In genomic region chr6:35401514-35401913, GRCh38 we compare ENCODE assay signal across 14 cellular contexts. TPM values are rescaled to one million over a fixed set of nuclear protein-coding genes. Genes with fewer than 3 reads are reported as not detected.
DNase-seq lines count a peak whose midpoint lies in the region; ATAC-seq and TF ChIP-seq lines count a peak whose summit lies in the region.
"Had no signal": no experiment of that assay in that cellular context is flagged by ENCODE, and none has a peak within 500 bp of the region (broad histone marks: within the 10 kb centered on the region; RNA-seq: fewer than 3 reads in every experiment).

No MANE protein-coding gene starts in this region.

- no peaks in the 10 kb centered on the region for H3K9me3 Mint-ChIP-seq in CD4-positive, alpha-beta memory T cell
- no peaks in the 10 kb centered on the region for H3K9me3 Mint-ChIP-seq in HFFc6
- no peaks in the 10 kb centered on the region for H3K9me3 Mint-ChIP-seq in nephron progenitor cell
- H3K9me3 Mint-ChIP-seq: activated T-helper 1 cell treated with anti-CD3 and anti-CD28 coated beads, Interleukin-12 subunit alpha, Interleukin-12 subunit beta, Interleukin-2, Interleukin-4 antibody, amounts not matched to agents 30 ng/mL and 10 ng/mL and 1 ng/mL, durations not matched to agents 14 hours and 24 hours and 36 hours; brain had no signal

- dilution Hi-C loops in mammary epithelial cell (cut with HindIII; ENCODE audit: low sequenced_read_pairs): no loop called here

- H3K9me3 ChIP-seq in CD4-positive, alpha-beta memory T cell (ENCODE audit: control insufficient read depth in 1 of 2, low read length in 2 of 2): no peaks in the 10 kb centered on the region
- H3K9me3 ChIP-seq in mammary epithelial cell (replicated peaks; ENCODE audit: insufficient read depth, low read length): no peaks in the 10 kb centered on the region
- H3K9me3 ChIP-seq: Peyer's patch, psoas muscle had no signal

- in situ Hi-C loops in mammary epithelial cell (cut with MboI; ENCODE audit: low sequenced_read_pairs in 2 of 2): loop anchor here in 1 of 2 donors (5.0 kb wide), 1 partner anchor 59 kb away; the partner anchor contains the start of gene PPARD

- H3K27me3 Mint-ChIP-seq in CD4-positive, alpha-beta memory T cell: no peaks in the 10 kb centered on the region
- peaks cover 2% of the 10 kb centered on the region; the same call in 1 of the 2 replicates for H3K27me3 Mint-ChIP-seq in HFFc6 (ENCODE audit: insufficient read depth)
- H3K27me3 Mint-ChIP-seq in nephron progenitor cell (ENCODE audit: low read depth, poor library complexity): no peaks in the 10 kb centered on the region
- H3K27me3 Mint-ChIP-seq: brain had no signal

- ATAC-seq in GM21381 (IDR thresholded peaks at IDR 0.05; ENCODE audit: unreplicated experiment): no peak
- ATAC-seq in HG02938 (IDR thresholded peaks at IDR 0.05; ENCODE audit: unreplicated experiment): no peak

- TF ChIP-seq CTCF in HFFc6 (IDR thresholded peaks at IDR 0.05) (no peak), mammary epithelial cell (conservative IDR thresholded peaks at IDR 0.05 in 1 of 2, IDR thresholded peaks at IDR 0.05 in 1 of 2; ENCODE audit: extremely low read depth in 1 of 2, insufficient read depth in 1 of 2, low read depth in 1 of 2, low read length in 2 of 2) (no peak), nephron progenitor cell (IDR thresholded peaks at IDR 0.05) (no peak)

- BruUV-seq in mammary epithelial cell (replicated peaks; lab: Mats Ljungman, UMichigan): TSS peak; percentile 88

- peaks cover 14 to 42% (median 19%) of the 10 kb centered on the region in 4 donors for H3K4me1 Mint-ChIP-seq in CD4-positive, alpha-beta memory T cell
- H3K4me1 Mint-ChIP-seq in HFFc6 (ENCODE audit: low read depth) (peaks cover 31% of the 10 kb centered on the region), nephron progenitor cell (peaks cover 26% of the 10 kb centered on the region)

- no peak overlapping the region for H3K4me3 ChIP-seq in CD4-positive, alpha-beta memory T cell (ENCODE audit: low read length in 2 of 2)
- H3K4me3 ChIP-seq in mammary epithelial cell (replicated peaks in 1 of 3; ENCODE audit: insufficient read depth in 1 of 3, low read depth in 2 of 3, low read length in 3 of 3): no peak overlapping the region
- H3K4me3 ChIP-seq: Peyer's patch, psoas muscle had no signal

- H3K4me1 ChIP-seq in CD4-positive, alpha-beta memory T cell (ENCODE audit: insufficient read depth, low read length): no peaks in the 10 kb centered on the region
- peaks cover 47% of the 10 kb centered on the region for H3K4me1 ChIP-seq in mammary epithelial cell (ENCODE audit: insufficient read depth, low read length)

- no peaks in the 10 kb centered on the region for H3K27me3 ChIP-seq in CD4-positive, alpha-beta memory T cell (ENCODE audit: insufficient read depth, low read length)
- no peaks in the 10 kb centered on the region for H3K27me3 ChIP-seq in mammary epithelial cell (ENCODE audit: insufficient read depth, low read length)
- H3K27me3 ChIP-seq: Peyer's patch had no signal

- peak overlapping the region; percentile 79 for H3K9ac ChIP-seq in mammary epithelial cell (ENCODE audit: insufficient read depth, low read length)

- DNase-seq in CD4-positive, alpha-beta memory T cell: no peak
- DNase-seq in HFFc6 (no peak), mammary epithelial cell (peak; percentile 83), nephron progenitor cell (no peak), NCI-H345 treated with DMSO at 0.1 percent for 48 hours (lab: John Stamatoyannopoulos, UW; ENCODE audit: unreplicated experiment) (no peak)
- DNase-seq: foreskin fibroblast, NCI-H1436, NCI-H510A treated with DMSO at 0.1 percent for 48 hours, psoas muscle had no signal

- H3K4me3 Mint-ChIP-seq in CD4-positive, alpha-beta memory T cell: no peak overlapping the region
- H3K4me3 Mint-ChIP-seq in HFFc6: no peak overlapping the region
- no peak overlapping the region for H3K4me3 Mint-ChIP-seq in nephron progenitor cell
- H3K4me3 Mint-ChIP-seq: activated T-helper 1 cell treated with anti-CD3 and anti-CD28 coated beads, Interleukin-12 subunit alpha, Interleukin-12 subunit beta, Interleukin-2, Interleukin-4 antibody, amounts not matched to agents 30 ng/mL and 10 ng/mL and 1 ng/mL, durations not matched to agents 14 hours and 24 hours and 36 hours; brain had no signal

- POLR2A ChIA-PET in CD4-positive, alpha-beta memory T cell (lab: Charles Lee; ENCODE audit: partially characterized antibody): interaction anchor here (0.9 kb wide), 1 partner anchor 58 kb away, joined by 3 read pairs; no protein-coding TSS in a partner anchor

- no peaks in the 10 kb centered on the region for H4K20me1 ChIP-seq in mammary epithelial cell (ENCODE audit: insufficient read depth, low read length)

- WGBS in mammary epithelial cell (ENCODE audit: low coverage, missing lambda C conversion rate): 29% methylated on average over 5 of the region's 5 CpGs

- peaks cover 11 to 12% of the 10 kb centered on the region in 2 donors for H3K36me3 Mint-ChIP-seq in CD4-positive, alpha-beta memory T cell
- peaks cover 4% of the 10 kb centered on the region; the same call in 1 of the 2 replicates for H3K36me3 Mint-ChIP-seq in HFFc6 (ENCODE audit: low read depth)
- H3K36me3 Mint-ChIP-seq in nephron progenitor cell (ENCODE audit: low read depth): peaks cover 19% of the 10 kb centered on the region
- H3K36me3 Mint-ChIP-seq: brain had no signal

- peak overlapping the region; percentile 29 for H3K4me2 ChIP-seq in mammary epithelial cell (ENCODE audit: insufficient read depth, low read depth, low read length)

- no peak overlapping the region for H3K27ac ChIP-seq in CD4-positive, alpha-beta memory T cell (ENCODE audit: low read depth, low read length)
- peak overlapping the region; percentile 97 for H3K27ac ChIP-seq in mammary epithelial cell (ENCODE audit: insufficient read depth, low read depth, low read length)
- H3K27ac ChIP-seq: psoas muscle had no signal

- peaks cover 70% of the 10 kb centered on the region for H3K79me2 ChIP-seq in mammary epithelial cell (ENCODE audit: insufficient read depth, low read length)

- intact Hi-C loops in CD4-positive, alpha-beta memory T cell (cut with micrococcal nuclease): no loop called here
- intact Hi-C loops in mammary epithelial cell (cut with micrococcal nuclease): loop anchor here (1.0 to 2.0 kb wide), 4 partner anchors 10 to 58 kb away; partner anchors contain the start of gene FANCE

- no peaks in the 10 kb centered on the region for H3K36me3 ChIP-seq in CD4-positive, alpha-beta memory T cell (ENCODE audit: insufficient read depth, low read length)
- no peaks in the 10 kb centered on the region for H3K36me3 ChIP-seq in mammary epithelial cell (ENCODE audit: insufficient read depth, low read length)
- H3K36me3 ChIP-seq: Peyer's patch had no signal

- CTCF ChIA-PET in CD4-positive, alpha-beta memory T cell (lab: Charles Lee; ENCODE audit: partially characterized antibody): no interaction called here
- CTCF ChIA-PET in mammary epithelial cell (lab: Charles Lee; ENCODE audit: low non-redundant PET): interaction anchor here (1.2 kb wide), 1 partner anchor 10 kb away, joined by 4 read pairs; no protein-coding TSS in a partner anchor

- no peak overlapping the region for H2AFZ ChIP-seq in mammary epithelial cell (ENCODE audit: low read depth, low read length)

- H3K27ac Mint-ChIP-seq in CD4-positive, alpha-beta memory T cell: peak overlapping the region in 5 of 7 donors; percentile 32 to 86 (median 67)
- H3K27ac Mint-ChIP-seq in HFFc6 (peak overlapping the region; percentile 3; the same call in 1 of the 2 replicates), nephron progenitor cell (peak overlapping the region; percentile 87)
- H3K27ac Mint-ChIP-seq: activated T-helper 1 cell treated with anti-CD3 and anti-CD28 coated beads, Interleukin-12 subunit alpha, Interleukin-12 subunit beta, Interleukin-2, Interleukin-4 antibody, amounts not matched to agents 30 ng/mL and 10 ng/mL and 1 ng/mL, durations not matched to agents 14 hours and 24 hours and 36 hours; brain had no signal

RNA-seq across cellular contexts. Expression of gene FANCE, which starts 50.6 kb away (rescaled TPM):
- 1 to 10 TPM; 8.9 to 9.0 TPM for total RNA-seq in CD4-positive, alpha-beta memory T cell
- 1 to 10 TPM; 5.4 to 7.0 TPM for polyA plus RNA-seq in CD4-positive, alpha-beta memory T cell
- 10 to 100 TPM in 1 of 6 experiments, 1 to 10 TPM in 5; 7.2 to 10.7 (median 9.2) TPM for total RNA-seq in HFFc6 (2021; fragmentation: NEBNext Ultra II Directional; extraction: Animal tissue kit (Norgen Biotek cat#: 25700))
- total RNA-seq in mammary epithelial cell: 10 to 100 TPM in 1 of 2 donors, 1 to 10 TPM in 1; 3.7 to 12.8 TPM
- 8.8 TPM for polyA plus RNA-seq in mammary epithelial cell
- polyA minus RNA-seq in mammary epithelial cell: 8.8 TPM

RNA-seq across cellular contexts. Expression of gene PPARD, which starts 59.2 kb away (rescaled TPM):
- total RNA-seq in CD4-positive, alpha-beta memory T cell: 10 to 100 TPM; 37.2 to 38.7 TPM
- 10 to 100 TPM in 1 of 2 donors, 1 to 10 TPM in 1; 2.6 to 10.7 TPM for polyA plus RNA-seq in CD4-positive, alpha-beta memory T cell
- 10 to 100 TPM; 39.0 to 46.4 (median 41.2) TPM for total RNA-seq in HFFc6 (2021; fragmentation: NEBNext Ultra II Directional; extraction: Animal tissue kit (Norgen Biotek cat#: 25700))
- total RNA-seq in mammary epithelial cell: 10 to 100 TPM in 1 of 2 donors, 1 to 10 TPM in 1; 6.8 to 47.1 TPM
- 21.6 TPM for polyA plus RNA-seq in mammary epithelial cell
- polyA minus RNA-seq in mammary epithelial cell: 33.6 TPM

Comparison
In these comparisons a context has a peak if more than half of its experiments do, and no peak if none do; other contexts are left out.
1. H3K27ac Mint-ChIP-seq: peak in every context shown above with its lines; median percentile 87 in nephron progenitor cell; 67 in CD4-positive, alpha-beta memory T cell; 3 in HFFc6.